11 cellular contexts compared by ENCODE assay signal in the genomic region with DNA sequence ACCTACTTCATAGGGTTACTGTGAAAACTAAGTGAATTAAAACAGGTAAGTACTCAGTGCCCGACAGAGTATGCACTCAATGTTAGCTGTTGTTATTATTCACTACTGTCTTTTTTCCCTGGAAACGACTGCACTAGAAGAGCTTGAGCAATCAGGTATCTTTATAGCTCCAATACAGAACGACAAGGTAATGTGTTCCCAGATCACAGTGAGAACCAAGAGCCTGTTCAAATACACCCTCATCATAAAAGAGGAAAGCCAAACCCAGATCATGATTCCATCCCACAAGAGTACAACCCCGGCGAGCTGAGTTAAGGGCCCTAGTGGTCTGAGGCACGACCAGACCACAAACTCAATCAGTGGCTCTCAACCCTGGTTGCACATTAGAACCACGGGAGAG. TPM values are rescaled to one million over a fixed set of nuclear protein-coding genes. Genes with fewer than 3 reads are reported as not detected.
A peak's percentile ranks its signal among the peaks of the same experiment; 100 is the strongest.
DNase-seq lines count a peak whose midpoint lies in the region; ATAC-seq and TF ChIP-seq lines count a peak whose summit lies in the region.
"Had no signal": no experiment of that assay in that cellular context is flagged by ENCODE, and none has a peak within 500 bp of the region (broad histone marks: within the 10 kb centered on the region; RNA-seq: fewer than 3 reads in every experiment).

No MANE protein-coding gene starts in this region.

- H3K9me3 ChIP-seq in psoas muscle: no peaks in the 10 kb centered on the region
- no peaks in the 10 kb centered on the region for H3K9me3 ChIP-seq in CD8-positive, alpha-beta T cell (ENCODE audit: low read length)
- H3K9me3 ChIP-seq: BLaER1 had no signal

- H3K27ac ChIP-seq in psoas muscle: peak overlapping the region; percentile 95
- no peak overlapping the region for H3K27ac ChIP-seq in CD8-positive, alpha-beta T cell (ENCODE audit: low read depth, low read length)
- H3K27ac ChIP-seq: 22Rv1, BLaER1, GM23248 had no signal

- no peaks in the 10 kb centered on the region for H3K9me3 Mint-ChIP-seq in activated T-cell treated with anti-CD3 and anti-CD28 coated beads, Interleukin-2, amount 50 U/mL, for 24 hours
- H3K9me3 Mint-ChIP-seq in CD8-positive, alpha-beta T cell: no peaks in the 10 kb centered on the region

- 50 to 76% (median 57%) methylated on average over 7 of the region's 7 CpGs for WGBS in psoas muscle, 3 donors

- TF ChIP-seq CTCF in psoas muscle (IDR thresholded peaks at IDR 0.05): no peak
- TF ChIP-seq CTCF in CD8-positive, alpha-beta T cell (IDR thresholded peaks at IDR 0.05): no peak

- POLR2A ChIA-PET in CD8-positive, alpha-beta T cell (lab: Charles Lee): interaction anchor here (1.6 kb wide), 1 partner anchor 8 kb away, joined by 3 read pairs; no protein-coding TSS in a partner anchor

- H3K36me3 ChIP-seq in psoas muscle (ENCODE audit: insufficient read depth in 1 of 2, low read depth in 1 of 2): peaks cover 0 to 78% of the 10 kb centered on the region in 2 donors
- H3K36me3 ChIP-seq in CD8-positive, alpha-beta T cell (ENCODE audit: insufficient read depth, low read length): peaks cover 68% of the 10 kb centered on the region

- DNase-seq in activated T-cell treated with anti-CD3 and anti-CD28 coated beads, Interleukin-2, amount 50 U/mL, for 24 hours: no peak
- DNase-seq in activated T-cell treated with anti-CD3 and anti-CD28 coated beads, Interleukin-2, amount 50 U/mL, for 1 hour: no peak
- DNase-seq in left colon (no peak), psoas muscle (no peak), NCI-H510A (lab: John Stamatoyannopoulos, UW) (no peak)
- no peak for DNase-seq in CD8-positive, alpha-beta T cell
- DNase-seq: DMS53, GM23248 had no signal

- peak overlapping the region; percentile 25 for H3K4me3 ChIP-seq in psoas muscle
- no peak overlapping the region for H3K4me3 ChIP-seq in CD8-positive, alpha-beta T cell (ENCODE audit: low read depth, low read length)
- H3K4me3 ChIP-seq: BLaER1, GM23248 had no signal

- peaks cover 7% of the 10 kb centered on the region for H3K4me1 Mint-ChIP-seq in activated T-cell treated with anti-CD3 and anti-CD28 coated beads, Interleukin-2, amount 50 U/mL, for 24 hours (ENCODE audit: low read depth)
- H3K4me1 Mint-ChIP-seq in CD8-positive, alpha-beta T cell (ENCODE audit: low read depth): peaks cover 5% of the 10 kb centered on the region

- peaks cover 91% of the 10 kb centered on the region for H3K4me1 ChIP-seq in psoas muscle
- H3K4me1 ChIP-seq in CD8-positive, alpha-beta T cell (ENCODE audit: insufficient read depth, low read length): no peaks in the 10 kb centered on the region
- H3K4me1 ChIP-seq: BLaER1 had no signal

- intact Hi-C loops in left colon (cut with DNase I, micrococcal nuclease) (no loop called here), psoas muscle (cut with DNase I) (no loop called here)
- intact Hi-C loops in CD8-positive, alpha-beta T cell (cut with DNase I, micrococcal nuclease): no loop called here

- CTCF ChIA-PET in CD8-positive, alpha-beta T cell (lab: Charles Lee): interaction anchor here (1.1 to 5.0 kb wide), 3 partner anchors 8 to 396 kb away, joined by 4 to 25 read pairs (median 4); no protein-coding TSS in a partner anchor

- H3K4me3 Mint-ChIP-seq in activated T-cell treated with anti-CD3 and anti-CD28 coated beads, Interleukin-2, amount 50 U/mL, for 24 hours: no peak overlapping the region
- H3K4me3 Mint-ChIP-seq in CD8-positive, alpha-beta T cell: no peak overlapping the region

- H3K36me3 Mint-ChIP-seq in activated T-cell treated with anti-CD3 and anti-CD28 coated beads, Interleukin-2, amount 50 U/mL, for 24 hours (ENCODE audit: low read depth): peaks cover 100% of the 10 kb centered on the region
- H3K36me3 Mint-ChIP-seq in CD8-positive, alpha-beta T cell: peaks cover 94% of the 10 kb centered on the region

- no peaks in the 10 kb centered on the region for H3K27me3 ChIP-seq in psoas muscle (ENCODE audit: insufficient read depth in 3 of 3, low read length in 2 of 3)
- no peaks in the 10 kb centered on the region for H3K27me3 ChIP-seq in CD8-positive, alpha-beta T cell (ENCODE audit: insufficient read depth, low read length)
- H3K27me3 ChIP-seq: BLaER1 had no signal

- H3K27me3 Mint-ChIP-seq in activated T-cell treated with anti-CD3 and anti-CD28 coated beads, Interleukin-2, amount 50 U/mL, for 24 hours: no peaks in the 10 kb centered on the region
- H3K27me3 Mint-ChIP-seq in CD8-positive, alpha-beta T cell (ENCODE audit: low read depth): no peaks in the 10 kb centered on the region

- ATAC-seq in left colon (peak; percentile 78), psoas muscle (no peak), HG02798 (IDR thresholded peaks at IDR 0.05; ENCODE audit: poor library complexity, unreplicated experiment) (no peak)
- ATAC-seq in CD8-positive, alpha-beta T cell: no peak

- peak overlapping the region; percentile 7 for H3K27ac Mint-ChIP-seq in activated T-cell treated with anti-CD3 and anti-CD28 coated beads, Interleukin-2, amount 50 U/mL, for 24 hours
- no peak overlapping the region for H3K27ac Mint-ChIP-seq in CD8-positive, alpha-beta T cell

RNA-seq across cellular contexts. Expression of a gene that starts 9.8 kb away (rescaled TPM):
- 10 to 100 TPM; 56.9 to 69.4 TPM for total RNA-seq in left colon
- total RNA-seq in psoas muscle: 100 to 1,000 TPM in 2 of 4 donors, 10 to 100 TPM in 2; 64.1 to 152 (median 103) TPM
- 100 to 1,000 TPM; 106 to 151 (median 148) TPM for polyA plus RNA-seq in psoas muscle
- total RNA-seq in CD8-positive, alpha-beta T cell: 10 to 100 TPM; 43.9 to 44.6 TPM

RNA-seq across cellular contexts. Expression of a gene that starts 32.9 kb away (rescaled TPM):
- total RNA-seq in left colon: under 1 TPM in 1 of 2 donors, not detected in 1; 0.11 TPM
- under 1 TPM in 1 of 4 donors, not detected in 3; 0.11 TPM for total RNA-seq in psoas muscle
- polyA plus RNA-seq in psoas muscle: under 1 TPM; 0.36 to 0.59 (median 0.51) TPM
- total RNA-seq in CD8-positive, alpha-beta T cell: not detected

RNA-seq across cellular contexts. Expression of a gene that starts 42.1 kb away (rescaled TPM):
- 10 to 100 TPM; 37.0 to 49.8 TPM for total RNA-seq in left colon
- 10 to 100 TPM; 17.0 to 36.6 (median 26.1) TPM for total RNA-seq in psoas muscle
- polyA plus RNA-seq in psoas muscle: 10 to 100 TPM; 30.5 to 43.1 (median 31.6) TPM
- total RNA-seq in CD8-positive, alpha-beta T cell: 10 to 100 TPM; 29.2 TPM

RNA-seq across cellular contexts. Expression of a gene that starts 48.7 kb away (rescaled TPM):
- total RNA-seq in left colon (10 to 100 TPM; 63.7 to 95.8 TPM), psoas muscle (10 to 100 TPM; 32.8 to 43.8 (median 35.2) TPM)
- 10 to 100 TPM; 27.8 to 69.6 (median 33.9) TPM for polyA plus RNA-seq in psoas muscle
- 10 to 100 TPM; 24.6 to 26.1 TPM for total RNA-seq in CD8-positive, alpha-beta T cell
